16 cellular contexts compared by ENCODE assay signal in genomic region chr6:45212976-45213375, GRCh38.
DNase-seq lines count a peak whose midpoint lies in the region; ATAC-seq and TF ChIP-seq lines count a peak whose summit lies in the region.
"Had no signal": no experiment of that assay in that cellular context is flagged by ENCODE, and none has a peak within 500 bp of the region (broad histone marks: within the 10 kb centered on the region; RNA-seq: fewer than 3 reads in every experiment).

No MANE protein-coding gene starts in this region.

- H3K36me3 ChIP-seq in heart left ventricle = peaks cover 0 to 6% (median 0%) of the 10 kb centered on the region in 9 donors
- H3K36me3 ChIP-seq: HAP-1 had no signal

- CTCF ChIA-PET in activated CD8-positive, alpha-beta memory T cell treated with anti-CD3 and anti-CD28 coated beads, Interleukin-2, amount 10 ng/mL, durations not matched to agents 7 days and 5 days (lab: Charles Lee) = no interaction called here

- H3K4me3 ChIP-seq in heart left ventricle = no peak overlapping the region
- H3K4me3 ChIP-seq: A549, HAP-1 had no signal

- H3K4me1 Mint-ChIP-seq in activated CD8-positive, alpha-beta memory T cell treated with anti-CD3 and anti-CD28 coated beads, Interleukin-2, amount 10 ng/mL, durations not matched to agents 7 days and 5 days = peaks cover 5% of the 10 kb centered on the region
- H3K4me1 Mint-ChIP-seq in stimulated activated naive CD8-positive, alpha-beta T cell treated with anti-CD3 and anti-CD28 coated beads, Interleukin-15, Interleukin-2, amounts not matched to agents 100 ng/mL and 50 ng/mL, for 24 hours (ENCODE audit: low read depth) = peaks cover 33% of the 10 kb centered on the region

- 59 to 64% (median 62%) methylated on average over 3 of the region's 3 CpGs for whole genome bisulfite sequencing in heart left ventricle, 4 donors

- intact Hi-C loops in heart left ventricle (cut with DNase I) = no loop called here

- no peak for TF ChIP-seq POLR2A in heart left ventricle (IDR thresholded peaks at IDR 0.05)

- no peak for TF ChIP-seq CTCF in heart left ventricle (IDR thresholded peaks at IDR 0.05)

- H3K36me3 Mint-ChIP-seq in activated CD8-positive, alpha-beta memory T cell treated with anti-CD3 and anti-CD28 coated beads, Interleukin-2, amount 10 ng/mL, durations not matched to agents 7 days and 5 days = peaks cover 28% of the 10 kb centered on the region
- peaks cover 46% of the 10 kb centered on the region for H3K36me3 Mint-ChIP-seq in stimulated activated naive CD8-positive, alpha-beta T cell treated with anti-CD3 and anti-CD28 coated beads, Interleukin-15, Interleukin-2, amounts not matched to agents 100 ng/mL and 50 ng/mL, for 24 hours (ENCODE audit: low read depth)

- peak; percentile 50 for DNase-seq in activated CD8-positive, alpha-beta memory T cell treated with anti-CD3 and anti-CD28 coated beads, Interleukin-2, amount 10 ng/mL, durations not matched to agents 7 days and 5 days
- no peak for DNase-seq in activated CD8-positive, alpha-beta memory T cell treated with anti-CD3 and anti-CD28 coated beads, Interleukin-2, amount 50 U/mL, for 4 hours
- DNase-seq in RPMI7951 (ENCODE audit: low read depth) = peak; percentile 45
- peak; percentile 40 for DNase-seq in foreskin melanocyte
- DNase-seq in AG08395 (ENCODE audit: low spot score) = no peak
- DNase-seq in hippocampal formation (lab: John Stamatoyannopoulos, UW) = no peak
- DNase-seq in heart left ventricle = no peak
- DNase-seq: activated CD8-positive, alpha-beta memory T cell treated with anti-CD3 and anti-CD28 coated beads, Interleukin-2, amount 50 U/mL, for 48 hours; CD4-positive, alpha-beta memory T cell; effector memory CD8-positive, alpha-beta T cell; NCI-H2171 treated with DMSO at 0.1 percent for 48 hours; retina had no signal

- no peak overlapping the region for H3K4me3 Mint-ChIP-seq in activated CD8-positive, alpha-beta memory T cell treated with anti-CD3 and anti-CD28 coated beads, Interleukin-2, amount 10 ng/mL, durations not matched to agents 7 days and 5 days
- H3K4me3 Mint-ChIP-seq in stimulated activated naive CD8-positive, alpha-beta T cell treated with anti-CD3 and anti-CD28 coated beads, Interleukin-15, Interleukin-2, amounts not matched to agents 100 ng/mL and 50 ng/mL, for 24 hours = no peak overlapping the region
- H3K4me3 Mint-ChIP-seq: CD4-positive, alpha-beta memory T cell; effector memory CD8-positive, alpha-beta T cell; natural killer cell treated with Interleukin-12 subunit alpha and Interleukin-12 subunit beta and Interleukin-15 and Interleukin-18, amount 100 ng/mL, for 72 hours had no signal

- peaks cover 13% of the 10 kb centered on the region for H3K9me3 Mint-ChIP-seq in activated CD8-positive, alpha-beta memory T cell treated with anti-CD3 and anti-CD28 coated beads, Interleukin-2, amount 10 ng/mL, durations not matched to agents 7 days and 5 days (ENCODE audit: low read depth)
- peaks cover 20% of the 10 kb centered on the region for H3K9me3 Mint-ChIP-seq in stimulated activated naive CD8-positive, alpha-beta T cell treated with anti-CD3 and anti-CD28 coated beads, Interleukin-15, Interleukin-2, amounts not matched to agents 100 ng/mL and 50 ng/mL, for 24 hours

- H3K4me1 ChIP-seq in heart left ventricle = no peaks in the 10 kb centered on the region
- H3K4me1 ChIP-seq: A549, HAP-1 had no signal

- no peaks in the 10 kb centered on the region for H3K27me3 Mint-ChIP-seq in activated CD8-positive, alpha-beta memory T cell treated with anti-CD3 and anti-CD28 coated beads, Interleukin-2, amount 10 ng/mL, durations not matched to agents 7 days and 5 days
- H3K27me3 Mint-ChIP-seq in stimulated activated naive CD8-positive, alpha-beta T cell treated with anti-CD3 and anti-CD28 coated beads, Interleukin-15, Interleukin-2, amounts not matched to agents 100 ng/mL and 50 ng/mL, for 24 hours = no peaks in the 10 kb centered on the region
- H3K27me3 Mint-ChIP-seq: CD4-positive, alpha-beta memory T cell; effector memory CD8-positive, alpha-beta T cell; natural killer cell treated with Interleukin-12 subunit alpha and Interleukin-12 subunit beta and Interleukin-15 and Interleukin-18, amount 100 ng/mL, for 72 hours had no signal

- H3K9me3 ChIP-seq in heart left ventricle = peaks cover 0 to 45% (median 20%) of the 10 kb centered on the region in 12 donors
- H3K9me3 ChIP-seq: A549, HAP-1 had no signal

- peak; percentile 45 for ATAC-seq in activated CD8-positive, alpha-beta memory T cell treated with anti-CD3 and anti-CD28 coated beads, Interleukin-2, amount 10 ng/mL, durations not matched to agents 7 days and 5 days
- ATAC-seq in heart left ventricle = no peak
- ATAC-seq: A549; effector memory CD8-positive, alpha-beta T cell had no signal

- no peak overlapping the region for H3K27ac Mint-ChIP-seq in activated CD8-positive, alpha-beta memory T cell treated with anti-CD3 and anti-CD28 coated beads, Interleukin-2, amount 10 ng/mL, durations not matched to agents 7 days and 5 days
- peak overlapping the region; percentile 32 for H3K27ac Mint-ChIP-seq in stimulated activated naive CD8-positive, alpha-beta T cell treated with anti-CD3 and anti-CD28 coated beads, Interleukin-15, Interleukin-2, amounts not matched to agents 100 ng/mL and 50 ng/mL, for 24 hours
- H3K27ac Mint-ChIP-seq: CD4-positive, alpha-beta memory T cell; effector memory CD8-positive, alpha-beta T cell; natural killer cell treated with Interleukin-12 subunit alpha and Interleukin-12 subunit beta and Interleukin-15 and Interleukin-18, amount 100 ng/mL, for 72 hours had no signal

- no peak overlapping the region for H3K27ac ChIP-seq in heart left ventricle
- H3K27ac ChIP-seq: A549 had no signal

- H3K27me3 ChIP-seq in heart left ventricle = no peaks in the 10 kb centered on the region

Comparison
In these comparisons a context has a peak if more than half of its experiments do, and no peak if none do; other contexts are left out.
1. DNase-seq: peak in activated CD8-positive, alpha-beta memory T cell treated with anti-CD3 and anti-CD28 coated beads, Interleukin-2, amount 10 ng/mL, durations not matched to agents 7 days and 5 days (single experiment), RPMI7951 (single experiment) and foreskin melanocyte (single experiment); none in activated CD8-positive, alpha-beta memory T cell treated with anti-CD3 and anti-CD28 coated beads, Interleukin-2, amount 50 U/mL, for 4 hours (single experiment), AG08395 (single experiment), hippocampal formation (0 of 2) and heart left ventricle (0 of 5).